In genomic region chr6:114342086-114342825, GRCh38 we compare ENCODE assay signal across 8 cellular contexts. TPM values are rescaled to one million over a fixed set of nuclear protein-coding genes. Genes with fewer than 3 reads are reported as not detected.
DNase-seq lines count a peak whose midpoint lies in the region; ATAC-seq and TF ChIP-seq lines count a peak whose summit lies in the region.

No MANE protein-coding gene starts in this region.

- TF ChIP-seq CTCF in LNCaP clone FGC (IDR thresholded peaks at IDR 0.05; ENCODE audit: control insufficient read depth, extremely low read depth, insufficient read depth) (no peak), upper lobe of right lung (IDR thresholded peaks at IDR 0.05) (no peak)

- H3K79me1 ChIP-seq in mesenchymal stem cell (replicated peaks; ENCODE audit: low read length, poor library complexity, severe bottlenecking) = peaks cover 7% of the 10 kb centered on the region

- no peak overlapping the region for H2BK12ac ChIP-seq in mesenchymal stem cell (ENCODE audit: low read length in 2 of 2)

- H3K27me3 ChIP-seq in mesenchymal stem cell (ENCODE audit: control insufficient read depth in 1 of 2, insufficient read depth in 1 of 2, low read length in 2 of 2) = peaks cover 0 to 26% of the 10 kb centered on the region in 2 experiments
- H3K27me3 ChIP-seq in upper lobe of right lung = peaks cover 32% of the 10 kb centered on the region

- H4K91ac ChIP-seq in mesenchymal stem cell (ENCODE audit: low read length) = no peak overlapping the region

- intact Hi-C loops in upper lobe of right lung (cut with DNase I) = no loop called here

- WGBS in mesenchymal stem cell = under 1% methylated on average over 64 of the region's 92 CpGs

- no peak overlapping the region for H3K9ac ChIP-seq in mesenchymal stem cell (ENCODE audit: low read length)

- H4K8ac ChIP-seq in mesenchymal stem cell (ENCODE audit: low read length) = peak overlapping the region; percentile 41

- H2AK5ac ChIP-seq in mesenchymal stem cell (ENCODE audit: low read length, severe bottlenecking) = no peak overlapping the region

- peaks cover 15% of the 10 kb centered on the region for H3K4me1 ChIP-seq in mesenchymal stem cell (ENCODE audit: control insufficient read depth, insufficient read depth, low read depth, low read length)
- H3K4me1 ChIP-seq in upper lobe of right lung = no peaks in the 10 kb centered on the region

- peak overlapping the region; percentile 99 for H3K4me2 ChIP-seq in mesenchymal stem cell (ENCODE audit: low read length, poor library complexity, severe bottlenecking)

- peak overlapping the region; percentile 94 for H2AFZ ChIP-seq in mesenchymal stem cell (ENCODE audit: low read depth, low read length)

- peak overlapping the region; percentile 23 for H2BK15ac ChIP-seq in mesenchymal stem cell (ENCODE audit: low read depth, poor library complexity, severe bottlenecking)

- H3K36me3 ChIP-seq in mesenchymal stem cell (ENCODE audit: control insufficient read depth in 1 of 2, insufficient read depth in 2 of 2, low read depth in 1 of 2, low read length in 2 of 2) (no peaks in the 10 kb centered on the region), upper lobe of right lung (no peaks in the 10 kb centered on the region)

- H3K18ac ChIP-seq in mesenchymal stem cell (ENCODE audit: low read depth in 1 of 2, low read length in 2 of 2) = peak overlapping the region; percentile 21 to 67

- no peak overlapping the region for H2BK120ac ChIP-seq in mesenchymal stem cell (ENCODE audit: low read depth, low read length)

- H3K27ac ChIP-seq in cingulate gyrus (ENCODE audit: low read depth, low read length) (peak overlapping the region; percentile 54), mesenchymal stem cell (ENCODE audit: low read length, poor library complexity, severe bottlenecking) (no peak overlapping the region), upper lobe of right lung (no peak overlapping the region)

- peak; percentile 68 for ATAC-seq in upper lobe of right lung

- H2BK5ac ChIP-seq in mesenchymal stem cell (ENCODE audit: low read depth, low read length, poor library complexity, severe bottlenecking) = no peak overlapping the region

- H3K14ac ChIP-seq in mesenchymal stem cell (ENCODE audit: low read length in 2 of 2) = no peak overlapping the region

- H3K9me3 ChIP-seq in mesenchymal stem cell (ENCODE audit: control insufficient read depth, low read length) = no peaks in the 10 kb centered on the region
- H3K9me3 ChIP-seq in upper lobe of right lung = no peaks in the 10 kb centered on the region

- H3K4ac ChIP-seq in mesenchymal stem cell (ENCODE audit: low read depth in 1 of 2, low read length in 2 of 2) = no peak overlapping the region

- peak; percentile 70 for DNase-seq in D341Med (ENCODE audit: low spot score)
- no peak for DNase-seq in LNCaP clone FGC (ENCODE audit: low read depth)
- DNase-seq in mesenchymal stem cell = peak; percentile 30
- peak; percentile 62 for DNase-seq in upper lobe of right lung
- DNase-seq in EL = no peak
- DNase-seq in MV-4-11 (lab: John Stamatoyannopoulos, UW) = no peak
- no peak for DNase-seq in NCI-H1092 treated with DMSO at 0.1 percent for 48 hours (lab: John Stamatoyannopoulos, UW)

- peak overlapping the region; percentile 30; the same call in 1 of the 2 replicates for H3K4me3 ChIP-seq in LNCaP clone FGC (ENCODE audit: low read depth, low read length)
- peak overlapping the region; percentile 79 to 91 for H3K4me3 ChIP-seq in mesenchymal stem cell (ENCODE audit: insufficient read depth in 1 of 2, low read depth in 1 of 2, low read length in 2 of 2)
- H3K4me3 ChIP-seq in upper lobe of right lung = peak overlapping the region; percentile 40

- peak overlapping the region in 1 of 2 experiments; percentile 64 for H3K23ac ChIP-seq in mesenchymal stem cell (ENCODE audit: low read length in 2 of 2)

RNA-seq across cellular contexts. Expression of gene HS3ST5, which starts 0.6 kb away (rescaled TPM):
- 0.03 TPM for polyA plus RNA-seq in mesenchymal stem cell (2013, experiment 1 of 2)
- 0.07 TPM for polyA plus RNA-seq in mesenchymal stem cell (2013, experiment 2 of 2)
- total RNA-seq in upper lobe of right lung = not detected

Comparison
In these comparisons a context has a peak if more than half of its experiments do, and no peak if none do; other contexts are left out.
1. DNase-seq: peak in D341Med (single experiment), mesenchymal stem cell (single experiment) and upper lobe of right lung (single experiment); none in LNCaP clone FGC (single experiment), EL (single experiment), MV-4-11 (single experiment) and NCI-H1092 treated with DMSO at 0.1 percent for 48 hours (single experiment).
2. H3K4me3 ChIP-seq: peak in every context shown above with its lines; median percentile 85 in mesenchymal stem cell; 40 in upper lobe of right lung; 30 in LNCaP clone FGC.